ENCODE assay signal across 1 cellular context in genomic region chr2:43424262-43425207, GRCh38.
TF ChIP-seq lines count a peak whose summit lies in the region.

No MANE protein-coding gene starts in this region.

TF ChIP-seq in HepG2, 621 proteins besides CTCF, POLR2A, EP300 and RAD21 (continued from another document and continues in another):
- TF ChIP-seq, protein P1, sequence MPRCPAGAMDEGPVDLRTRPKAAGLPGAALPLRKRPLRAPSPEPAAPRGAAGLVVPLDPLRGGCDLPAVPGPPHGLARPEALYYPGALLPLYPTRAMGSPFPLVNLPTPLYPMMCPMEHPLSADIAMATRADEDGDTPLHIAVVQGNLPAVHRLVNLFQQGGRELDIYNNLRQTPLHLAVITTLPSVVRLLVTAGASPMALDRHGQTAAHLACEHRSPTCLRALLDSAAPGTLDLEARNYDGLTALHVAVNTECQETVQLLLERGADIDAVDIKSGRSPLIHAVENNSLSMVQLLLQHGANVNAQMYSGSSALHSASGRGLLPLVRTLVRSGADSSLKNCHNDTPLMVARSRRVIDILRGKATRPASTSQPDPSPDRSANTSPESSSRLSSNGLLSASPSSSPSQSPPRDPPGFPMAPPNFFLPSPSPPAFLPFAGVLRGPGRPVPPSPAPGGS (CRISPR knock-in tag; IDR thresholded peaks at IDR 0.05): no peak
- TF ChIP-seq ZMAT3 (CRISPR knock-in tag; conservative IDR thresholded peaks at IDR 0.05) (no peak), SMARCE1 (IDR thresholded peaks at IDR 0.05; ENCODE audit: borderline replicate concordance) (no peak), RXRB (CRISPR knock-in tag; IDR thresholded peaks at IDR 0.05; ENCODE audit: borderline replicate concordance) (peak; percentile 94), MIXL1 (CRISPR knock-in tag; IDR thresholded peaks at IDR 0.05) (0 out of 2 replicates have a peak, but pooled peaks have one; percentile 62), FOXP4 (CRISPR knock-in tag; IDR thresholded peaks at IDR 0.05) (peak; percentile 84), MYNN (CRISPR knock-in tag; IDR thresholded peaks at IDR 0.05; ENCODE audit: low read depth) (no peak), REPIN1 (CRISPR knock-in tag; IDR thresholded peaks at IDR 0.05; ENCODE audit: borderline replicate concordance, low read depth) (no peak; the same call in 1 of the 2 replicates), LCORL (IDR thresholded peaks at IDR 0.05) (0 out of 2 replicates have a peak, but pooled peaks have one; percentile 26), LCORL (CRISPR knock-in tag; IDR thresholded peaks at IDR 0.05) (no peak), ZNF44 (CRISPR knock-in tag; IDR thresholded peaks at IDR 0.05) (no peak), ZNF589 (CRISPR knock-in tag; conservative IDR thresholded peaks at IDR 0.05) (no peak), ZNF777 (CRISPR knock-in tag; IDR thresholded peaks at IDR 0.05) (no peak; the same call in 1 of the 2 replicates), MXD3 (CRISPR knock-in tag; IDR thresholded peaks at IDR 0.05) (no peak), PRPF4 (IDR thresholded peaks at IDR 0.05; ENCODE audit: low read depth, low read length, poor library complexity, severe bottlenecking) (no peak), NFKB2 (CRISPR knock-in tag; IDR thresholded peaks at IDR 0.05; ENCODE audit: borderline replicate concordance) (no peak), ZNF33A (CRISPR knock-in tag; IDR thresholded peaks at IDR 0.05; ENCODE audit: borderline replicate concordance) (peak; percentile 85; the same call in 1 of the 2 replicates), ZFX (CRISPR knock-in tag; IDR thresholded peaks at IDR 0.05; ENCODE audit: low read depth) (no peak), ZNF792 (CRISPR knock-in tag; IDR thresholded peaks at IDR 0.05) (peak; percentile 66), ZNF275 (CRISPR knock-in tag; IDR thresholded peaks at IDR 0.05; ENCODE audit: borderline replicate concordance) (no peak), ZNF263 (CRISPR knock-in tag; IDR thresholded peaks at IDR 0.05) (no peak), POGK (CRISPR knock-in tag; conservative IDR thresholded peaks at IDR 0.05) (no peak), CBX5 (CRISPR knock-in tag; IDR thresholded peaks at IDR 0.05; ENCODE audit: borderline replicate concordance) (no peak), ZEB1 (IDR thresholded peaks at IDR 0.05; ENCODE audit: insufficient replicate concordance, low read depth) (peak; percentile 35), ZNF562 (CRISPR knock-in tag; IDR thresholded peaks at IDR 0.05; ENCODE audit: borderline replicate concordance) (no peak), NPAS2 (CRISPR knock-in tag; IDR thresholded peaks at IDR 0.05; ENCODE audit: borderline replicate concordance) (no peak), ZNF329 (CRISPR knock-in tag; IDR thresholded peaks at IDR 0.05; ENCODE audit: low read depth) (no peak), ZFP36 (IDR thresholded peaks at IDR 0.05; ENCODE audit: borderline replicate concordance, low read depth, low read length, partially characterized antibody) (no peak), AKAP8 (CRISPR knock-in tag; IDR thresholded peaks at IDR 0.05) (no peak), ZFP90 (CRISPR knock-in tag; IDR thresholded peaks at IDR 0.05; ENCODE audit: borderline replicate concordance) (no peak), ZNF180 (CRISPR knock-in tag; IDR thresholded peaks at IDR 0.05; ENCODE audit: borderline replicate concordance, low read depth) (no peak), DBP (CRISPR knock-in tag; IDR thresholded peaks at IDR 0.05; ENCODE audit: not compliant biosample characterization) (no peak), ZFP82 (CRISPR knock-in tag; IDR thresholded peaks at IDR 0.05; ENCODE audit: borderline replicate concordance) (no peak), ZNF17 (CRISPR knock-in tag; IDR thresholded peaks at IDR 0.05) (no peak), MTA1 (CRISPR knock-in tag; IDR thresholded peaks at IDR 0.05; ENCODE audit: borderline replicate concordance) (no peak), NCOA1 (CRISPR knock-in tag; IDR thresholded peaks at IDR 0.05) (no peak), TAF15 (IDR thresholded peaks at IDR 0.05; ENCODE audit: low read depth, low read length, poor library complexity, severe bottlenecking) (no peak), EZH2 (conservative IDR thresholded peaks at IDR 0.05; ENCODE audit: low read depth, low read length) (no peak), ERF (CRISPR knock-in tag; IDR thresholded peaks at IDR 0.05) (peak; percentile 67; the same call in 1 of the 2 replicates), NCOR1 (IDR thresholded peaks at IDR 0.05; ENCODE audit: borderline replicate concordance, low read length) (peak; percentile 95), HOMEZ (CRISPR knock-in tag; IDR thresholded peaks at IDR 0.05; ENCODE audit: low read depth) (peak; percentile 48; the same call in 1 of the 2 replicates), NR3C1 (CRISPR knock-in tag; IDR thresholded peaks at IDR 0.05) (no peak), FOXO1 (CRISPR knock-in tag; IDR thresholded peaks at IDR 0.05) (peak; percentile 58; the same call in 1 of the 2 replicates), ZNF260 (CRISPR knock-in tag; IDR thresholded peaks at IDR 0.05; ENCODE audit: borderline replicate concordance, low read depth) (no peak), ZNF749 (CRISPR knock-in tag; IDR thresholded peaks at IDR 0.05; ENCODE audit: borderline replicate concordance) (no peak), ZNF484 (CRISPR knock-in tag; IDR thresholded peaks at IDR 0.05; ENCODE audit: borderline replicate concordance, low read depth) (no peak)
- TF ChIP-seq, protein P2, sequence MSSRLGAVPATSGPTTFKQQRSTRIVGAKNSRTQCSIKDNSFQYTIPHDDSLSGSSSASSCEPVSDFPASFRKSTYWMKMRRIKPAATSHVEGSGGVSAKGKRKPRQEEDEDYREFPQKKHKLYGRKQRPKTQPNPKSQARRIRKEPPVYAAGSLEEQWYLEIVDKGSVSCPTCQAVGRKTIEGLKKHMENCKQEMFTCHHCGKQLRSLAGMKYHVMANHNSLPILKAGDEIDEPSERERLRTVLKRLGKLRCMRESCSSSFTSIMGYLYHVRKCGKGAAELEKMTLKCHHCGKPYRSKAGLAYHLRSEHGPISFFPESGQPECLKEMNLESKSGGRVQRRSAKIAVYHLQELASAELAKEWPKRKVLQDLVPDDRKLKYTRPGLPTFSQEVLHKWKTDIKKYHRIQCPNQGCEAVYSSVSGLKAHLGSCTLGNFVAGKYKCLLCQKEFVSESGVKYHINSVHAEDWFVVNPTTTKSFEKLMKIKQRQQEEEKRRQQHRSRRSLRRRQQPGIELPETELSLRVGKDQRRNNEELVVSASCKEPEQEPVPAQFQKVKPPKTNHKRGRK (CRISPR knock-in tag; IDR thresholded peaks at IDR 0.05): no peak
- TF ChIP-seq, protein P3, sequence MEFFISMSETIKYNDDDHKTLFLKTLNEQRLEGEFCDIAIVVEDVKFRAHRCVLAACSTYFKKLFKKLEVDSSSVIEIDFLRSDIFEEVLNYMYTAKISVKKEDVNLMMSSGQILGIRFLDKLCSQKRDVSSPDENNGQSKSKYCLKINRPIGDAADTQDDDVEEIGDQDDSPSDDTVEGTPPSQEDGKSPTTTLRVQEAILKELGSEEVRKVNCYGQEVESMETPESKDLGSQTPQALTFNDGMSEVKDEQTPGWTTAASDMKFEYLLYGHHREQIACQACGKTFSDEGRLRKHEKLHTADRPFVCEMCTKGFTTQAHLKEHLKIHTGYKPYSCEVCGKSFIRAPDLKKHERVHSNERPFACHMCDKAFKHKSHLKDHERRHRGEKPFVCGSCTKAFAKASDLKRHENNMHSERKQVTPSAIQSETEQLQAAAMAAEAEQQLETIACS (CRISPR knock-in tag; IDR thresholded peaks at IDR 0.05): no peak
- TF ChIP-seq, protein P4, sequence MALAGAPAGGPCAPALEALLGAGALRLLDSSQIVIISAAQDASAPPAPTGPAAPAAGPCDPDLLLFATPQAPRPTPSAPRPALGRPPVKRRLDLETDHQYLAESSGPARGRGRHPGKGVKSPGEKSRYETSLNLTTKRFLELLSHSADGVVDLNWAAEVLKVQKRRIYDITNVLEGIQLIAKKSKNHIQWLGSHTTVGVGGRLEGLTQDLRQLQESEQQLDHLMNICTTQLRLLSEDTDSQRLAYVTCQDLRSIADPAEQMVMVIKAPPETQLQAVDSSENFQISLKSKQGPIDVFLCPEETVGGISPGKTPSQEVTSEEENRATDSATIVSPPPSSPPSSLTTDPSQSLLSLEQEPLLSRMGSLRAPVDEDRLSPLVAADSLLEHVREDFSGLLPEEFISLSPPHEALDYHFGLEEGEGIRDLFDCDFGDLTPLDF (CRISPR knock-in tag; IDR thresholded peaks at IDR 0.05): no peak
